2 cellular contexts compared by ENCODE assay signal in genomic region chr11:65887723-65888162, GRCh38.
A peak's percentile ranks its signal among the peaks of the same experiment; 100 is the strongest.
TF ChIP-seq lines count a peak whose summit lies in the region.

No MANE protein-coding gene starts in this region.

TF ChIP-seq in K562, 482 proteins besides CTCF, POLR2A, EP300 and RAD21:
- TF ChIP-seq MAFF (IDR thresholded peaks at IDR 0.05; ENCODE audit: low read length) = no peak
- TF ChIP-seq ZNF197 (CRISPR knock-in tag; IDR thresholded peaks at IDR 0.05; ENCODE audit: low read depth) = 0 out of 2 replicates have a peak, but pooled peaks have one; percentile 10
- no peak for TF ChIP-seq ZNF41 (CRISPR knock-in tag; conservative IDR thresholded peaks at IDR 0.05)
- TF ChIP-seq ZNF165 (CRISPR knock-in tag; IDR thresholded peaks at IDR 0.05; ENCODE audit: borderline replicate concordance) = 0 out of 2 replicates have a peak, but pooled peaks have one; percentile 61
- TF ChIP-seq RNF2 (IDR thresholded peaks at IDR 0.05) = peak; percentile 3; the same call in 1 of the 2 replicates
- TF ChIP-seq ZBTB49 (CRISPR knock-in tag; IDR thresholded peaks at IDR 0.05; ENCODE audit: borderline replicate concordance) = no peak
- 0 out of 4 replicates have a peak, but pooled peaks of 1 of the 2 experiments have one; percentile 6 for TF ChIP-seq MLX (CRISPR knock-in tag; conservative IDR thresholded peaks at IDR 0.05)
- TF ChIP-seq FOXP1 (CRISPR knock-in tag; IDR thresholded peaks at IDR 0.05) = 0 out of 2 replicates have a peak, but pooled peaks have one; percentile 29
- 0 out of 4 replicates have a peak, but pooled peaks of 1 of the 2 experiments have one; percentile 19 for TF ChIP-seq FOXA3 (CRISPR knock-in tag; conservative IDR thresholded peaks at IDR 0.05 in 1 of 2, IDR thresholded peaks at IDR 0.05 in 1 of 2)
- TF ChIP-seq GABPB2 (CRISPR knock-in tag; conservative IDR thresholded peaks at IDR 0.05) = no peak
- TF ChIP-seq BDP1 (IDR thresholded peaks at IDR 0.05; ENCODE audit: insufficient read depth, insufficient read length) = no peak
- TF ChIP-seq MAX (CRISPR knock-in tag; IDR thresholded peaks at IDR 0.05) = 0 out of 2 replicates have a peak, but pooled peaks have one; percentile 52
- TF ChIP-seq PHF21A (IDR thresholded peaks at IDR 0.05; ENCODE audit: borderline replicate concordance, low read depth) = no peak
- no peak for TF ChIP-seq POLR3G (IDR thresholded peaks at IDR 0.05; ENCODE audit: extremely low read depth, insufficient read length, insufficient replicate concordance)
- no peak for TF ChIP-seq MYC (IDR thresholded peaks at IDR 0.05; ENCODE audit: low read depth, low read length)
- TF ChIP-seq MYC (CRISPR knock-in tag; IDR thresholded peaks at IDR 0.05; ENCODE audit: borderline replicate concordance, low read depth) = 0 out of 2 replicates have a peak, but pooled peaks have one; percentile 21
- peak in 1 of 2 experiments; percentile 51 for TF ChIP-seq E2F6 (IDR thresholded peaks at IDR 0.05; ENCODE audit: borderline replicate concordance in 1 of 2, extremely low read depth in 1 of 2, insufficient read depth in 1 of 2, insufficient read length in 1 of 2, low read depth in 1 of 2, low read length in 1 of 2, poor library complexity in 1 of 2, severe bottlenecking in 1 of 2)
- no peak for TF ChIP-seq SRSF1 (IDR thresholded peaks at IDR 0.05; ENCODE audit: low read depth, low read length)

TF ChIP-seq in HEK293T, 16 proteins besides CTCF, POLR2A, EP300 and RAD21:
- no peak for TF ChIP-seq ELF4 (IDR thresholded peaks at IDR 0.05)
- TF ChIP-seq HDGF (IDR thresholded peaks at IDR 0.05; ENCODE audit: borderline replicate concordance) = no peak
- TF ChIP-seq BHLHE40 (IDR thresholded peaks at IDR 0.05; ENCODE audit: borderline replicate concordance) = no peak
- TF ChIP-seq PKNOX1 (IDR thresholded peaks at IDR 0.05) = no peak
- no peak for TF ChIP-seq ZNF384 (IDR thresholded peaks at IDR 0.05)
- no peak for TF ChIP-seq LEF1 (IDR thresholded peaks at IDR 0.05; ENCODE audit: borderline replicate concordance)
- TF ChIP-seq FOXK2 (IDR thresholded peaks at IDR 0.05) = no peak
- no peak for TF ChIP-seq L3MBTL2 (conservative IDR thresholded peaks at IDR 0.05)
